ENCODE assay signal across 1 cellular context in the genomic region with DNA sequence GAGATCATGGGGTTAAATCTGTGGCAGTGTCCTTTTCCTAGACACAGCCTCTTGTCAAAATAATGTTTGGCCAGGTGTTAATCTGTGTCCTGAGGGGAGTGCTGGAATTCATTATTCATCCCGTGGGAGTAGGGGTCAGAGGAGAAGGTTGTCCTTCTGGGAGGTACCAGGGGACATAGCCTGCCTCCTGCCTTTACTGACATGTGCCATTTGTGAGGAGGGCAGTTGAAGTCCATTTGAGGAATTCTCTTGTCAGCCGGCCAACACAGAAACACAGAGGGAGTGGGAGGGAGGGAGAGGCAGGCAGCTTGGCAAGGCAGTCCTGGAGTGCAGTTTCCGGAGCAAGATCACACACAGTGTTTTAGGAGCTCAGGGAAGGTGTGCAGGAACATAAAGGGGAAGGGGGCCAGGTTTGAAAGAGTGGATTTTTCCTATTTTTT.
TF ChIP-seq lines count a peak whose summit lies in the region.

No MANE protein-coding gene starts in this region.

TF ChIP-seq in SK-N-SH, 30 proteins besides CTCF, POLR2A, EP300 and RAD21 (continued from another document):
- TF ChIP-seq, protein P1, sequence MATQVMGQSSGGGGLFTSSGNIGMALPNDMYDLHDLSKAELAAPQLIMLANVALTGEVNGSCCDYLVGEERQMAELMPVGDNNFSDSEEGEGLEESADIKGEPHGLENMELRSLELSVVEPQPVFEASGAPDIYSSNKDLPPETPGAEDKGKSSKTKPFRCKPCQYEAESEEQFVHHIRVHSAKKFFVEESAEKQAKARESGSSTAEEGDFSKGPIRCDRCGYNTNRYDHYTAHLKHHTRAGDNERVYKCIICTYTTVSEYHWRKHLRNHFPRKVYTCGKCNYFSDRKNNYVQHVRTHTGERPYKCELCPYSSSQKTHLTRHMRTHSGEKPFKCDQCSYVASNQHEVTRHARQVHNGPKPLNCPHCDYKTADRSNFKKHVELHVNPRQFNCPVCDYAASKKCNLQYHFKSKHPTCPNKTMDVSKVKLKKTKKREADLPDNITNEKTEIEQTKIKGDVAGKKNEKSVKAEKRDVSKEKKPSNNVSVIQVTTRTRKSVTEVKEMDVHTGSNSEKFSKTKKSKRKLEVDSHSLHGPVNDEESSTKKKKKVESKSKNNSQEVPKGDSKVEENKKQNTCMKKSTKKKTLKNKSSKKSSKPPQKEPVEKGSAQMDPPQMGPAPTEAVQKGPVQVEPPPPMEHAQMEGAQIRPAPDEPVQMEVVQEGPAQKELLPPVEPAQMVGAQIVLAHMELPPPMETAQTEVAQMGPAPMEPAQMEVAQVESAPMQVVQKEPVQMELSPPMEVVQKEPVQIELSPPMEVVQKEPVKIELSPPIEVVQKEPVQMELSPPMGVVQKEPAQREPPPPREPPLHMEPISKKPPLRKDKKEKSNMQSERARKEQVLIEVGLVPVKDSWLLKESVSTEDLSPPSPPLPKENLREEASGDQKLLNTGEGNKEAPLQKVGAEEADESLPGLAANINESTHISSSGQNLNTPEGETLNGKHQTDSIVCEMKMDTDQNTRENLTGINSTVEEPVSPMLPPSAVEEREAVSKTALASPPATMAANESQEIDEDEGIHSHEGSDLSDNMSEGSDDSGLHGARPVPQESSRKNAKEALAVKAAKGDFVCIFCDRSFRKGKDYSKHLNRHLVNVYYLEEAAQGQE (IDR thresholded peaks at IDR 0.05; ENCODE audit: low read depth, low read length), result no peak
- TF ChIP-seq CHD2 (IDR thresholded peaks at IDR 0.05; ENCODE audit: low read length, partially characterized antibody) (peak; percentile 16), NFIC (IDR thresholded peaks at IDR 0.05; ENCODE audit: borderline replicate concordance) (peak; percentile 13; the same call in 1 of the 2 replicates), RCOR1 (IDR thresholded peaks at IDR 0.05; ENCODE audit: low read length) (peak; percentile 61; the same call in 1 of the 2 replicates), MXI1 (IDR thresholded peaks at IDR 0.05; ENCODE audit: low read depth, low read length) (peak; percentile 66; the same call in 1 of the 2 replicates), FOXJ3 (CRISPR knock-in tag; IDR thresholded peaks at IDR 0.05) (peak; percentile 23; the same call in 1 of the 2 replicates)
- TF ChIP-seq, protein P2, sequence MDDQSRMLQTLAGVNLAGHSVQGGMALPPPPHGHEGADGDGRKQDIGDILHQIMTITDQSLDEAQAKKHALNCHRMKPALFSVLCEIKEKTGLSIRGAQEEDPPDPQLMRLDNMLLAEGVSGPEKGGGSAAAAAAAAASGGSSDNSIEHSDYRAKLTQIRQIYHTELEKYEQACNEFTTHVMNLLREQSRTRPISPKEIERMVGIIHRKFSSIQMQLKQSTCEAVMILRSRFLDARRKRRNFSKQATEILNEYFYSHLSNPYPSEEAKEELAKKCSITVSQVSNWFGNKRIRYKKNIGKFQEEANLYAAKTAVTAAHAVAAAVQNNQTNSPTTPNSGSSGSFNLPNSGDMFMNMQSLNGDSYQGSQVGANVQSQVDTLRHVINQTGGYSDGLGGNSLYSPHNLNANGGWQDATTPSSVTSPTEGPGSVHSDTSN (IDR thresholded peaks at IDR 0.05), result peak; percentile 29; the same call in 1 of the 2 replicates
